Comparison of ENCODE assay signal across 18 cellular contexts in the genomic region with DNA sequence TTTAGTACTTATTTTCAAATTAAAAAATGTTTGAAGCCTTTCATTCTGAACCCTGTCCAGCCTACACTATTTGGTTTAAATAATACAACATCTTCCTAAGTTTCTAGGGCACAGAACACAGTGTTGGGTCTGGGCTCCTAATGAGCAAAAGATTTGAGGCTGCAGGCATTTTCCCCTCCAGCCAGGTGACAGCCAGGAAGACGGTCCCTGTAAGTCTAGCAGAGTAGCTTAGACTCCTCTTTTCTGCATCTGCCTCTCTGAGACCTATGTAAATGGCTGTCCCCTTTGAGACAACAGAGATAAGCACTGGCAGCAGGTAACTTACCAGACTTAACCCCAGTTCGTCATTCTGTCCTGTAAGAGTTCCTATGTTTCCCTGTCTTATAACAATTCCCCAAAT.
DNase-seq lines count a peak whose midpoint lies in the region; ATAC-seq and TF ChIP-seq lines count a peak whose summit lies in the region.
"Had no signal": no experiment of that assay in that cellular context is flagged by ENCODE, and none has a peak within 500 bp of the region (broad histone marks: within the 10 kb centered on the region; RNA-seq: fewer than 3 reads in every experiment).

No MANE protein-coding gene starts in this region.

- H3K27ac ChIP-seq in dorsolateral prefrontal cortex: peak overlapping the region in 26 of 59 donors; percentile 5 to 73 (median 38)
- H3K27ac ChIP-seq: BLaER1, upper lobe of left lung had no signal

- peaks cover 13% of the 10 kb centered on the region for H3K9me3 Mint-ChIP-seq in activated CD4-positive, alpha-beta T cell treated with anti-CD3 and anti-CD28 coated beads for 36 hours (ENCODE audit: low read depth)
- H3K9me3 Mint-ChIP-seq in Calu3 (ENCODE audit: low read depth, unreplicated experiment): peaks cover 7% of the 10 kb centered on the region
- peaks cover 11% of the 10 kb centered on the region for H3K9me3 Mint-ChIP-seq in activated naive CD8-positive, alpha-beta T cell treated with anti-CD3 and anti-CD28 coated beads, Interleukin-2, amount 10 ng/mL, durations not matched to agents 7 days and 5 days
- peaks cover 39% of the 10 kb centered on the region for H3K9me3 Mint-ChIP-seq in nephron progenitor cell

- H3K36me3 Mint-ChIP-seq in activated CD4-positive, alpha-beta T cell treated with anti-CD3 and anti-CD28 coated beads for 36 hours (ENCODE audit: low read depth): peaks cover 79% of the 10 kb centered on the region
- H3K36me3 Mint-ChIP-seq in Calu3 (ENCODE audit: insufficient read depth, unreplicated experiment): peaks cover 23% of the 10 kb centered on the region
- peaks cover 72% of the 10 kb centered on the region for H3K36me3 Mint-ChIP-seq in activated naive CD8-positive, alpha-beta T cell treated with anti-CD3 and anti-CD28 coated beads, Interleukin-2, amount 10 ng/mL, durations not matched to agents 7 days and 5 days
- H3K36me3 Mint-ChIP-seq in nephron progenitor cell (ENCODE audit: low read depth): peaks cover 75% of the 10 kb centered on the region

- peaks cover 5% of the 10 kb centered on the region for H3K4me1 Mint-ChIP-seq in activated CD4-positive, alpha-beta T cell treated with anti-CD3 and anti-CD28 coated beads for 36 hours
- H3K4me1 Mint-ChIP-seq in Calu3 (ENCODE audit: low read depth, unreplicated experiment) (no peaks in the 10 kb centered on the region), nephron progenitor cell (no peaks in the 10 kb centered on the region)
- H3K4me1 Mint-ChIP-seq in activated naive CD8-positive, alpha-beta T cell treated with anti-CD3 and anti-CD28 coated beads, Interleukin-2, amount 10 ng/mL, durations not matched to agents 7 days and 5 days: peaks cover 2% of the 10 kb centered on the region
- H3K4me1 Mint-ChIP-seq: mesothelial cell of epicardium had no signal

- CTCF ChIA-PET in activated CD4-positive, alpha-beta T cell treated with anti-CD3 and anti-CD28 coated beads for 36 hours (lab: Charles Lee): interaction anchor here (0.7 to 1.9 kb wide), 6 partner anchors 10 to 196 kb away, joined by 3 to 8 read pairs (median 3); no protein-coding TSS in a partner anchor
- CTCF ChIA-PET in Calu3 (lab: Charles Lee): interaction anchor here (1.1 kb wide), 1 partner anchor 9 kb away, joined by 3 read pairs; no protein-coding TSS in a partner anchor

- BruUV-seq in Calu3 (replicated peaks; lab: Mats Ljungman, UMichigan): no TSS peak

- intact Hi-C loops in activated CD4-positive, alpha-beta T cell treated with anti-CD3 and anti-CD28 coated beads for 36 hours (cut with DNase I, micrococcal nuclease): no loop called here
- intact Hi-C loops in Calu3 (cut with micrococcal nuclease; ENCODE audit: unreplicated experiment) (no loop called here), dorsolateral prefrontal cortex (cut with DNase I) (no loop called here)

- POLR2A ChIA-PET in activated CD4-positive, alpha-beta T cell treated with anti-CD3 and anti-CD28 coated beads for 36 hours (lab: Charles Lee): no interaction called here
- POLR2A ChIA-PET in activated naive CD8-positive, alpha-beta T cell treated with anti-CD3 and anti-CD28 coated beads, Interleukin-2, amount 10 ng/mL, durations not matched to agents 7 days and 5 days (lab: Charles Lee): interaction anchor here (1.5 kb wide), 1 partner anchor 10 kb away, joined by 3 read pairs; no protein-coding TSS in a partner anchor

- H3K27me3 Mint-ChIP-seq in activated CD4-positive, alpha-beta T cell treated with anti-CD3 and anti-CD28 coated beads for 36 hours: no peaks in the 10 kb centered on the region
- H3K27me3 Mint-ChIP-seq in Calu3 (ENCODE audit: unreplicated experiment) (no peaks in the 10 kb centered on the region), nephron progenitor cell (ENCODE audit: low read depth, poor library complexity) (no peaks in the 10 kb centered on the region)
- no peaks in the 10 kb centered on the region for H3K27me3 Mint-ChIP-seq in activated naive CD8-positive, alpha-beta T cell treated with anti-CD3 and anti-CD28 coated beads, Interleukin-2, amount 10 ng/mL, durations not matched to agents 7 days and 5 days

- DNase-seq in activated CD4-positive, alpha-beta T cell treated with anti-CD3 and anti-CD28 coated beads for 36 hours: no peak
- DNase-seq in activated CD4-positive, alpha-beta T cell treated with anti-CD3 and anti-CD28 coated beads for 4 hours: no peak
- DNase-seq in Calu3 (no peak), nephron progenitor cell (no peak), dorsolateral prefrontal cortex (no peak), retina (no peak)
- DNase-seq in activated naive CD8-positive, alpha-beta T cell treated with anti-CD3 and anti-CD28 coated beads, Interleukin-2, amount 10 ng/mL, durations not matched to agents 7 days and 5 days: no peak
- DNase-seq: activated effector memory CD4-positive, alpha-beta T cell treated with anti-CD3 and anti-CD28 coated beads, Interleukin-2, amount 50 U/mL, for 16 hours; Karpas-422; NCI-H2029 treated with DMSO at 0.1 percent for 48 hours; NK-92 treated with Interleukin-12 subunit alpha and Interleukin-12 subunit beta, amount 100 ng/mL, for 24 hours; small intestine; upper lobe of left lung had no signal

- H3K4me3 ChIP-seq in dorsolateral prefrontal cortex: no peak overlapping the region
- H3K4me3 ChIP-seq: BLaER1, HAP-1, upper lobe of left lung had no signal

- H3K27ac Mint-ChIP-seq in activated CD4-positive, alpha-beta T cell treated with anti-CD3 and anti-CD28 coated beads for 36 hours: peak overlapping the region; percentile 13
- H3K27ac Mint-ChIP-seq in Calu3 (ENCODE audit: unreplicated experiment) (peak overlapping the region; percentile 47), nephron progenitor cell (peak overlapping the region; percentile 88)
- peak overlapping the region; percentile 55 for H3K27ac Mint-ChIP-seq in activated naive CD8-positive, alpha-beta T cell treated with anti-CD3 and anti-CD28 coated beads, Interleukin-2, amount 10 ng/mL, durations not matched to agents 7 days and 5 days
- H3K27ac Mint-ChIP-seq: mesothelial cell of epicardium had no signal

- ATAC-seq in activated CD4-positive, alpha-beta T cell treated with anti-CD3 and anti-CD28 coated beads for 36 hours: no peak
- ATAC-seq in activated naive CD8-positive, alpha-beta T cell treated with anti-CD3 and anti-CD28 coated beads, Interleukin-2, amount 10 ng/mL, durations not matched to agents 7 days and 5 days (ENCODE audit: low read depth): no peak
- ATAC-seq in HG03039 (IDR thresholded peaks at IDR 0.05; ENCODE audit: unreplicated experiment): no peak
- ATAC-seq: left lobe of liver had no signal

- TF ChIP-seq CTCF in Calu3 (IDR thresholded peaks at IDR 0.05; ENCODE audit: unreplicated experiment): no peak
- TF ChIP-seq CTCF in nephron progenitor cell (IDR thresholded peaks at IDR 0.05): no peak
- TF ChIP-seq CTCF in dorsolateral prefrontal cortex (IDR thresholded peaks at IDR 0.05 in 54 of 56, conservative IDR thresholded peaks at IDR 0.05 in 2 of 56; ENCODE audit: low read depth in 1 of 56, partially characterized antibody in 56 of 56): no peak

- H3K4me3 Mint-ChIP-seq in activated CD4-positive, alpha-beta T cell treated with anti-CD3 and anti-CD28 coated beads for 36 hours: no peak overlapping the region
- H3K4me3 Mint-ChIP-seq in Calu3 (ENCODE audit: low read depth, unreplicated experiment) (no peak overlapping the region), nephron progenitor cell (no peak overlapping the region)
- H3K4me3 Mint-ChIP-seq in activated naive CD8-positive, alpha-beta T cell treated with anti-CD3 and anti-CD28 coated beads, Interleukin-2, amount 10 ng/mL, durations not matched to agents 7 days and 5 days: no peak overlapping the region
- H3K4me3 Mint-ChIP-seq: mesothelial cell of epicardium had no signal

- no peaks in the 10 kb centered on the region for H3K27me3 ChIP-seq in dorsolateral prefrontal cortex
- H3K27me3 ChIP-seq: BLaER1, upper lobe of left lung had no signal

Comparison
In these comparisons a context has a peak if more than half of its experiments do, and no peak if none do; other contexts are left out.
1. H3K27ac Mint-ChIP-seq: peak in every context shown above with its lines; median percentile 88 in nephron progenitor cell; 55 in activated naive CD8-positive, alpha-beta T cell treated with anti-CD3 and anti-CD28 coated beads, Interleukin-2, amount 10 ng/mL, durations not matched to agents 7 days and 5 days; 47 in Calu3; 13 in activated CD4-positive, alpha-beta T cell treated with anti-CD3 and anti-CD28 coated beads for 36 hours.